In genomic region chr12:1634590-1635191, GRCh38 we compare ENCODE assay signal across 8 cellular contexts. TPM values are rescaled to one million over a fixed set of nuclear protein-coding genes. Genes with fewer than 3 reads are reported as not detected.
A peak's percentile ranks its signal among the peaks of the same experiment; 100 is the strongest.
DNase-seq lines count a peak whose midpoint lies in the region; ATAC-seq, FAIRE-seq and TF ChIP-seq lines count a peak whose summit lies in the region.

No MANE protein-coding gene starts in this region.

- H3K27me3 ChIP-seq in RWPE2 (ENCODE audit: insufficient read depth, poor library complexity, severe bottlenecking), result peaks cover 8% of the 10 kb centered on the region
- no peaks in the 10 kb centered on the region for H3K27me3 ChIP-seq in pancreas
- H3K27me3 ChIP-seq in uterus, result no peaks in the 10 kb centered on the region

- H3K27ac ChIP-seq in RWPE2 (ENCODE audit: poor library complexity, severe bottlenecking), result no peak overlapping the region
- no peak overlapping the region for H3K27ac ChIP-seq in pancreas
- no peak overlapping the region for H3K27ac ChIP-seq in uterus

- FAIRE-seq in pancreas (lab: Jason Lieb, UNC), result no peak

- H3K9me3 ChIP-seq in RWPE2 (ENCODE audit: severe bottlenecking), result no peaks in the 10 kb centered on the region
- no peaks in the 10 kb centered on the region for H3K9me3 ChIP-seq in pancreas
- no peaks in the 10 kb centered on the region for H3K9me3 ChIP-seq in uterus

- H3K4me1 ChIP-seq in RWPE2 (ENCODE audit: insufficient read depth, poor library complexity, severe bottlenecking) (no peaks in the 10 kb centered on the region), pancreas (peaks cover 0 to 5% (median 0%) of the 10 kb centered on the region in 3 donors), uterus (no peaks in the 10 kb centered on the region)

- no peak for TF ChIP-seq POLR2A in uterus (IDR thresholded peaks at IDR 0.05)

- peak; percentile 95 for TF ChIP-seq CTCF in RWPE2 (IDR thresholded peaks at IDR 0.05; ENCODE audit: poor library complexity, severe bottlenecking)
- TF ChIP-seq CTCF in pancreas (IDR thresholded peaks at IDR 0.05), result peak; percentile 34 to 76 (median 60)
- peak; percentile 70 to 88 (median 82) for TF ChIP-seq CTCF in uterus (IDR thresholded peaks at IDR 0.05)

- H3K36me3 ChIP-seq in RWPE2 (ENCODE audit: low read depth) (no peaks in the 10 kb centered on the region), pancreas (no peaks in the 10 kb centered on the region), uterus (no peaks in the 10 kb centered on the region)

- no peak overlapping the region for H3K4me3 ChIP-seq in Jurkat, Clone E6-1 (ENCODE audit: low read length)
- H3K4me3 ChIP-seq in RWPE2 (ENCODE audit: severe bottlenecking), result no peak overlapping the region
- H3K4me3 ChIP-seq in pancreas, result no peak overlapping the region
- H3K4me3 ChIP-seq in uterus, result no peak overlapping the region

- DNase-seq in DMS114 treated with DMSO at 0.1 percent for 48 hours (lab: John Stamatoyannopoulos, UW; ENCODE audit: unreplicated experiment) (peak; percentile 81), RWPE2 (ENCODE audit: low spot score) (no peak), germinal center (ENCODE audit: low spot score) (peak; percentile 62), pancreas (peak; percentile 63 to 91 (median 84)), uterus (peak; percentile 71 to 78)
- DNase-seq in Jurkat, Clone E6-1 (ENCODE audit: low read depth, low spot score), result peak; percentile 46
- peak; percentile 6 to 45 (median 25) for DNase-seq in activated naive CD4-positive, alpha-beta T cell (lab: John Stamatoyannopoulos, UW)

- intact Hi-C loops in pancreas (cut with DNase I), result no loop called here
- intact Hi-C loops in uterus (cut with DNase I; ENCODE audit: low total_unique reads), result loop anchor here (5.0 kb wide), 1 partner anchor 153 kb away; no protein-coding TSS in a partner anchor

- ATAC-seq in RWPE2 (ENCODE audit: low read depth) (peak; percentile 71), pancreas (peak; percentile 60 to 87 (median 80)), HG02763 (IDR thresholded peaks at IDR 0.05; ENCODE audit: unreplicated experiment) (no peak)

- WGBS in pancreas, 2 donors, result 33 to 35% methylated on average over 16 of the region's 16 CpGs

RNA-seq across cellular contexts. Expression of gene WNT5B, which starts 5.7 kb away (rescaled TPM):
- 1.3 TPM for polyA plus RNA-seq in Jurkat, Clone E6-1 (2012; ENCODE audit: insufficient read depth, insufficient read length)
- 1 to 10 TPM in 2 of 6 donors, under 1 TPM in 4; 0.72 to 2.8 (median 0.92) TPM for total RNA-seq in pancreas
- polyA plus RNA-seq in pancreas, result under 1 TPM; 0.72 to 0.85 TPM
- 10 to 100 TPM in 1 of 4 donors, 1 to 10 TPM in 2, not detected in 1; 5.9 to 20.9 (median 7.2) TPM for total RNA-seq in uterus

RNA-seq across cellular contexts. Expression of gene FBXL14, which starts 40.3 kb away (rescaled TPM):
- 12.1 TPM for polyA plus RNA-seq in Jurkat, Clone E6-1 (2012; ENCODE audit: insufficient read depth, insufficient read length)
- total RNA-seq in pancreas (10 to 100 TPM in 3 of 6 donors, 1 to 10 TPM in 3; 8.1 to 14.2 (median 9.6) TPM), uterus (10 to 100 TPM in 3 of 4 donors, 1 to 10 TPM in 1; 1.5 to 17.4 (median 13.5) TPM)
- polyA plus RNA-seq in pancreas, result 1 to 10 TPM; 3.2 to 5.0 TPM

RNA-seq across cellular contexts. Expression of gene ADIPOR2, which starts 56.2 kb away (rescaled TPM):
- 51.3 TPM for polyA plus RNA-seq in Jurkat, Clone E6-1 (2012; ENCODE audit: insufficient read depth, insufficient read length)
- total RNA-seq in pancreas, result 10 to 100 TPM; 19.2 to 27.5 (median 24.6) TPM
- polyA plus RNA-seq in pancreas, result 10 to 100 TPM; 10.4 to 21.6 TPM
- total RNA-seq in uterus, result 10 to 100 TPM; 30.3 to 71.2 (median 42.3) TPM
